ENCODE assay signal across 9 cellular contexts in the genomic region with DNA sequence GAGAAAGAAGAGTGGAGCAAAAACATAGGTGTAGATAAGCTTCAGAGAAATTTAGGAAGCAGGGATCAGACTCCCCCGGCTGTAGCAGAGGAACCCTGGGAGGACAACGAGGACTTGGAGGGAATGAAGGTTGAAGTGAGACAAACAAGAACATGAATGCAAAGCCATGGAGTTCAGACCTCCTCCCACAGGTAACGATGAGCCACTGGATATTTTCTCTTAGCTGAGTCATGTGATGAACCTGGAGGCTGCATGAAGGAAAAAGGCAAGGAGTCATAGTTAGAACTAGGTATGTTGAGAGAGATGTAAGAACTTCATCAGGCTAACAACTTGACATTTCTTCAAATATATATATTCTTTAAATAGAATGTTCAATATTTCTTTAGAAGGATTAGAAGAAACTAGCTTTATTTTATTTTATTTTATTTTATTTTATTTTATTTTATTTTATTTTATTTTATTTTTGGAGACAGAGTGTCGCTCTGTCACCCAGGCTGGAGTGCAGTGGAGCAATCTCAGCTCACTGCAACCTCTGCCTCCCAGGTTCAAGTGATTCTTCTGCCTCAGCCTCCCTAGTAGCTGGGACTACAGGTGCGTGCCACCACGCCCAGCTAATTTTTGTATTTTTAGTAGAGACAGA. TPM values are rescaled to one million over a fixed set of nuclear protein-coding genes. Genes with fewer than 3 reads are reported as not detected.
DNase-seq lines count a peak whose midpoint lies in the region; ATAC-seq and TF ChIP-seq lines count a peak whose summit lies in the region.
"Not testable (repeated sequence)": the region's sequence is repeated elsewhere in the genome, so short reads cannot be mapped to it uniquely, and the experiment has no call there.
"Had no signal": no experiment of that assay in that cellular context is flagged by ENCODE, and none has a peak within 500 bp of the region (broad histone marks: within the 10 kb centered on the region; RNA-seq: fewer than 3 reads in every experiment).

No MANE protein-coding gene starts in this region.

- not testable (repeated sequence) for H3K9me3 Mint-ChIP-seq in T-helper 1 cell treated with Interleukin-12 subunit alpha and Interleukin-12 subunit beta and Interleukin-4 antibody, amounts not matched to agents 30 μg/mL and 1 μg/mL, for 36 hours; activated T-cell treated with anti-CD3 and anti-CD28 coated beads, Interleukin-2, amount 50 U/mL, for 72 hours; chondrocyte (ENCODE audit: low read depth); stimulated activated naive B cell treated with anti-CD40 and anti-IgM and Interleukin-4, amounts not matched to agents 10 μg/mL and 1 μg/mL and 100 μg/mL, for 72 hours

- H3K27ac ChIP-seq in BLaER1 treated with 17β-estradiol and CSF1 and Interleukin-3, amounts not matched to agents 10 nM and 100 nM, result peak overlapping the region in 10 of 11 experiments; percentile 10 to 94 (median 66); a peak in 17 of 22 replicates
- peak overlapping the region; percentile 18 to 50 for H3K27ac ChIP-seq in mucosa of rectum (ENCODE audit: low read depth in 2 of 2, low read length in 2 of 2)

- peak overlapping the region in 3 of 11 experiments; percentile 12 to 70 (median 59); a peak in 4 of 22 replicates for H3K9ac ChIP-seq in BLaER1 treated with 17β-estradiol and CSF1 and Interleukin-3, amounts not matched to agents 10 nM and 100 nM
- not testable (repeated sequence) for H3K9ac ChIP-seq in Loucy (ENCODE audit: low read depth, low read length, poor library complexity, severe bottlenecking); mucosa of rectum (ENCODE audit: low read depth in 1 of 2, low read length in 2 of 2)

- not testable (repeated sequence) for TF ChIP-seq CTCF in Loucy (conservative IDR thresholded peaks at IDR 0.05; ENCODE audit: low read length); chondrocyte (IDR thresholded peaks at IDR 0.05)

- H3K27me3 ChIP-seq in BLaER1 treated with 17β-estradiol and CSF1 and Interleukin-3, amounts not matched to agents 10 nM and 100 nM; Loucy (ENCODE audit: insufficient read depth, low read length, poor library complexity, severe bottlenecking); mucosa of rectum (ENCODE audit: control insufficient read depth in 2 of 2, insufficient read depth in 2 of 2, low read length in 2 of 2): not testable (repeated sequence)

- H3K9me3 ChIP-seq in BLaER1 treated with 17β-estradiol and CSF1 and Interleukin-3, amounts not matched to agents 10 nM and 100 nM (replicated peaks in 1 of 11); Loucy (ENCODE audit: insufficient read depth, low read depth, low read length); mucosa of rectum (ENCODE audit: control insufficient read depth in 2 of 2, low read length in 2 of 2): not testable (repeated sequence)

- H2AFZ ChIP-seq in Loucy (ENCODE audit: low read length), result not testable (repeated sequence)

- H3K36me3 ChIP-seq in BLaER1 treated with 17β-estradiol and CSF1 and Interleukin-3, amounts not matched to agents 10 nM and 100 nM; Loucy (ENCODE audit: insufficient read depth, low read length); mucosa of rectum (ENCODE audit: control insufficient read depth in 2 of 2, insufficient read depth in 2 of 2, low read length in 2 of 2): not testable (repeated sequence)

- peaks cover 34% of the 10 kb centered on the region for H3K4me1 Mint-ChIP-seq in T-helper 1 cell treated with Interleukin-12 subunit alpha and Interleukin-12 subunit beta and Interleukin-4 antibody, amounts not matched to agents 30 μg/mL and 1 μg/mL, for 36 hours (ENCODE audit: low read depth)
- H3K4me1 Mint-ChIP-seq in activated T-cell treated with anti-CD3 and anti-CD28 coated beads, Interleukin-2, amount 50 U/mL, for 72 hours (ENCODE audit: low read depth), result peaks cover 54% of the 10 kb centered on the region
- H3K4me1 Mint-ChIP-seq in chondrocyte (ENCODE audit: low read depth), result peaks cover 52% of the 10 kb centered on the region
- H3K4me1 Mint-ChIP-seq in stimulated activated naive B cell treated with anti-CD40 and anti-IgM and Interleukin-4, amounts not matched to agents 10 μg/mL and 1 μg/mL and 100 μg/mL, for 72 hours, result peaks cover 27 to 52% of the 10 kb centered on the region in 2 donors

- not testable (repeated sequence) for H3K79me2 ChIP-seq in Loucy (ENCODE audit: insufficient read depth, low read length)

- H3K4me2 ChIP-seq in BLaER1 treated with 17β-estradiol and CSF1 and Interleukin-3, amounts not matched to agents 10 nM and 100 nM, result peak overlapping the region; percentile 47 to 94 (median 74)
- peak overlapping the region; percentile 81 for H3K4me2 ChIP-seq in Loucy (ENCODE audit: low read depth, low read length, poor library complexity, severe bottlenecking)

- H3K27ac Mint-ChIP-seq in T-helper 1 cell treated with Interleukin-12 subunit alpha and Interleukin-12 subunit beta and Interleukin-4 antibody, amounts not matched to agents 30 μg/mL and 1 μg/mL, for 36 hours, result peak overlapping the region; percentile 67
- peak overlapping the region; percentile 97 for H3K27ac Mint-ChIP-seq in activated T-cell treated with anti-CD3 and anti-CD28 coated beads, Interleukin-2, amount 50 U/mL, for 72 hours
- H3K27ac Mint-ChIP-seq in chondrocyte (ENCODE audit: unreplicated experiment), result peak overlapping the region; percentile 54
- H3K27ac Mint-ChIP-seq in stimulated activated naive B cell treated with anti-CD40 and anti-IgM and Interleukin-4, amounts not matched to agents 10 μg/mL and 1 μg/mL and 100 μg/mL, for 72 hours, result peak overlapping the region; percentile 81

- H4K20me1 ChIP-seq in BLaER1 treated with 17β-estradiol and CSF1 and Interleukin-3, amounts not matched to agents 10 nM and 100 nM; Loucy (ENCODE audit: insufficient read depth, low read length, poor library complexity, severe bottlenecking): not testable (repeated sequence)

- not testable (repeated sequence) for H3K36me3 Mint-ChIP-seq in T-helper 1 cell treated with Interleukin-12 subunit alpha and Interleukin-12 subunit beta and Interleukin-4 antibody, amounts not matched to agents 30 μg/mL and 1 μg/mL, for 36 hours (ENCODE audit: low read depth); activated T-cell treated with anti-CD3 and anti-CD28 coated beads, Interleukin-2, amount 50 U/mL, for 72 hours (ENCODE audit: insufficient read depth in 2 of 2); chondrocyte (ENCODE audit: low read depth); stimulated activated naive B cell treated with anti-CD40 and anti-IgM and Interleukin-4, amounts not matched to agents 10 μg/mL and 1 μg/mL and 100 μg/mL, for 72 hours

- peaks cover 43 to 74% (median 68%) of the 10 kb centered on the region in 10 experiments for H3K4me1 ChIP-seq in BLaER1 treated with 17β-estradiol and CSF1 and Interleukin-3, amounts not matched to agents 10 nM and 100 nM
- peaks cover 40% of the 10 kb centered on the region for H3K4me1 ChIP-seq in Loucy (ENCODE audit: insufficient read depth, low read length, poor library complexity, severe bottlenecking)
- H3K4me1 ChIP-seq in mucosa of rectum (ENCODE audit: control insufficient read depth in 2 of 2, insufficient read depth in 2 of 2, low read length in 2 of 2), result not testable (repeated sequence)

- ATAC-seq in activated T-cell treated with anti-CD3 and anti-CD28 coated beads, Interleukin-2, amount 50 U/mL, for 72 hours (replicated peaks in 1 of 2); stimulated activated naive B cell treated with anti-CD40 and anti-IgM and Interleukin-4, amounts not matched to agents 10 μg/mL and 1 μg/mL and 100 μg/mL, for 72 hours (replicated peaks): not testable (repeated sequence)

- H3K27me3 Mint-ChIP-seq in T-helper 1 cell treated with Interleukin-12 subunit alpha and Interleukin-12 subunit beta and Interleukin-4 antibody, amounts not matched to agents 30 μg/mL and 1 μg/mL, for 36 hours (ENCODE audit: low read depth); activated T-cell treated with anti-CD3 and anti-CD28 coated beads, Interleukin-2, amount 50 U/mL, for 72 hours (ENCODE audit: low read depth); chondrocyte (ENCODE audit: low read depth); stimulated activated naive B cell treated with anti-CD40 and anti-IgM and Interleukin-4, amounts not matched to agents 10 μg/mL and 1 μg/mL and 100 μg/mL, for 72 hours: not testable (repeated sequence)

- not testable (repeated sequence) for H3K9me2 ChIP-seq in Loucy (replicated peaks; ENCODE audit: low read depth, low read length)

- H3F3A ChIP-seq in Loucy (ENCODE audit: low read depth), result not testable (repeated sequence)

- not testable (repeated sequence) for H3K4me3 ChIP-seq in BLaER1 treated with 17β-estradiol and CSF1 and Interleukin-3, amounts not matched to agents 10 nM and 100 nM; Loucy (ENCODE audit: low read length, poor library complexity, severe bottlenecking); mucosa of rectum (ENCODE audit: low read length in 2 of 2)
- H3K4me3 ChIP-seq in GM08714 (ENCODE audit: low read length), result peak overlapping the region; percentile 21; the same call in 1 of the 2 replicates

- DNase-seq in activated T-cell treated with anti-CD3 and anti-CD28 coated beads, Interleukin-2, amount 50 U/mL, for 72 hours; chondrocyte (ENCODE audit: low spot score); stimulated activated naive B cell treated with anti-CD40 and anti-IgM and Interleukin-4, amounts not matched to agents 10 μg/mL and 1 μg/mL and 100 μg/mL, for 72 hours: not testable (repeated sequence)

- H3K4me3 Mint-ChIP-seq in T-helper 1 cell treated with Interleukin-12 subunit alpha and Interleukin-12 subunit beta and Interleukin-4 antibody, amounts not matched to agents 30 μg/mL and 1 μg/mL, for 36 hours; chondrocyte (ENCODE audit: unreplicated experiment): not testable (repeated sequence)
- H3K4me3 Mint-ChIP-seq in activated T-cell treated with anti-CD3 and anti-CD28 coated beads, Interleukin-2, amount 50 U/mL, for 72 hours, result peak overlapping the region; percentile 72 to 92
- H3K4me3 Mint-ChIP-seq in stimulated activated naive B cell treated with anti-CD40 and anti-IgM and Interleukin-4, amounts not matched to agents 10 μg/mL and 1 μg/mL and 100 μg/mL, for 72 hours, result peak overlapping the region in 1 of 2 donors; percentile 73

RNA-seq across cellular contexts. Expression of a gene that starts 57.7 kb away (rescaled TPM):
- 10 to 100 TPM; 25.8 to 30.7 TPM for total RNA-seq in activated T-cell treated with anti-CD3 and anti-CD28 coated beads, Interleukin-2, amount 50 U/mL, for 72 hours
- total RNA-seq in chondrocyte, result not detected in 3 replicates
- total RNA-seq: pulmonary artery endothelial cell had no signal

Comparison
In these comparisons a context has a peak if more than half of its experiments do, and no peak if none do; other contexts are left out.
1. RNA of a gene that starts 57.7 kb away (total RNA-seq): 25.8 to 30.7 TPM in activated T-cell treated with anti-CD3 and anti-CD28 coated beads, Interleukin-2, amount 50 U/mL, for 72 hours; not detected in chondrocyte; every median in the first group is over 10 times any median in the second.
2. Peak in every context shown above with its lines, with median percentiles within 50 percentile points of each other: H3K27ac Mint-ChIP-seq.